In the genomic region with DNA sequence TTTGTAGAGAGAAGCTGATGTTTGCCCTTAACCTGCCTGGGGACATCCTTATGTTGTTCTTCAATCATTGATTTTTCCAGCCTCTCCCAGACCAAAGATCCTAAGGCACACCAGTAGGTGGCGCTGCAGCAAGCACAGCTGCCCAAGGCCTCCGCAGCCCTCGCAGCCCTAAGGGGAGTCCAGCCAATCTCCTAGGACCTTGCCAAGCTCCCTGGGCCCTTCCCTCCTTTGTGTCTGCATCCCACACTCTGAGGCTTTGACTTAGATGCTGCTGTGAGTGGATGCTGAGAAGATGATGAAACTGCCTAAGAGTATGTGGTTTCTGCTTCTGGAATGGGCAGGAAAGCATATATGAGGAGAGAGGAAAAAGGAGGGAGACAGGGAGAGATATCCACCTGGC, we compare ENCODE assay signal across 9 cellular contexts. TPM values are rescaled to one million over a fixed set of nuclear protein-coding genes. Genes with fewer than 3 reads are reported as not detected.
DNase-seq lines count a peak whose midpoint lies in the region; ATAC-seq, FAIRE-seq and TF ChIP-seq lines count a peak whose summit lies in the region.
"Had no signal": no experiment of that assay in that cellular context is flagged by ENCODE, and none has a peak within 500 bp of the region (broad histone marks: within the 10 kb centered on the region; RNA-seq: fewer than 3 reads in every experiment).

No MANE protein-coding gene starts in this region.

- DNase-seq in NCI-H1417 (lab: John Stamatoyannopoulos, UW) = peak in 2 of 3 experiments; percentile 15 to 63
- no peak for DNase-seq in NCI-H1417 treated with DMSO at 0.1 percent for 48 hours (lab: John Stamatoyannopoulos, UW)
- DNase-seq in NCI-H2227 (lab: John Stamatoyannopoulos, UW; ENCODE audit: unreplicated experiment) = peak; percentile 38
- no peak for DNase-seq in bronchial epithelial cell (ENCODE audit: low read depth)
- DNase-seq in lung microvascular endothelial cell (ENCODE audit: low read depth in 2 of 2) = peak; percentile 24 to 45
- DNase-seq in HCEC 1CT = no peak
- DNase-seq in stimulated activated naive CD4-positive, alpha-beta T cell (lab: John Stamatoyannopoulos, UW) = no peak

- peaks cover 2% of the 10 kb centered on the region for H3K27me3 ChIP-seq in bronchial epithelial cell (ENCODE audit: control insufficient read depth, insufficient read depth, low read length)

- FAIRE-seq in bronchial epithelial cell (lab: Jason Lieb, UNC) = no peak

- peak; percentile 80 for TF ChIP-seq CTCF in bronchial epithelial cell (IDR thresholded peaks at IDR 0.05; ENCODE audit: insufficient read depth, low read length, severe bottlenecking)

- no peaks in the 10 kb centered on the region for H3K36me3 ChIP-seq in bronchial epithelial cell (ENCODE audit: control insufficient read depth, insufficient read depth, low read length)

- ATAC-seq in GM18868 (IDR thresholded peaks at IDR 0.05; ENCODE audit: unreplicated experiment) = no peak

- H3K4me3 ChIP-seq in bronchial epithelial cell (ENCODE audit: low read depth, low read length) = no peak overlapping the region

RNA-seq across cellular contexts. Expression of a gene that starts 47.1 kb away (rescaled TPM):
- not detected in 2 replicates for total RNA-seq in bronchial epithelial cell
- total RNA-seq in lung microvascular endothelial cell = not detected in 2 replicates
- total RNA-seq: CD4-positive, CD25-positive, alpha-beta regulatory T cell had no signal

Comparison
In these comparisons a context has a peak if more than half of its experiments do, and no peak if none do; other contexts are left out.
1. DNase-seq: peak in NCI-H1417 (2 of 3), NCI-H2227 (single experiment) and lung microvascular endothelial cell (2 of 2); none in NCI-H1417 treated with DMSO at 0.1 percent for 48 hours (single experiment), bronchial epithelial cell (single experiment), HCEC 1CT (single experiment) and stimulated activated naive CD4-positive, alpha-beta T cell (0 of 6).